Comparison of ENCODE assay signal across 10 cellular contexts in genomic region chr10:89805599-89806013, GRCh38.
DNase-seq lines count a peak whose midpoint lies in the region; ATAC-seq, FAIRE-seq and TF ChIP-seq lines count a peak whose summit lies in the region.
"Had no signal": no experiment of that assay in that cellular context is flagged by ENCODE, and none has a peak within 500 bp of the region (broad histone marks: within the 10 kb centered on the region; RNA-seq: fewer than 3 reads in every experiment).

No MANE protein-coding gene starts in this region.

- no peak for FAIRE-seq in small intestine (lab: Jason Lieb, UNC)

- TF ChIP-seq POLR2A in esophagus squamous epithelium (IDR thresholded peaks at IDR 0.05): no peak

- DNase-seq in stimulated activated CD4-positive, alpha-beta T cell treated with anti-CD3 and anti-CD28 coated beads, Interleukin-15, amount 100 ng/mL, for 48 hours (ENCODE audit: low read depth in 2 of 2): peak; percentile 54 to 59
- DNase-seq in NCI-H2081 treated with DMSO at 0.1 percent for 48 hours (lab: John Stamatoyannopoulos, UW): no peak
- DNase-seq in esophagus squamous epithelium (lab: John Stamatoyannopoulos, UW): no peak
- no peak for DNase-seq in GM19240 (ENCODE audit: insufficient read length, low spot score)
- DNase-seq in small intestine: no peak
- DNase-seq: islet precursor cell had no signal

- no peaks in the 10 kb centered on the region for H3K27me3 ChIP-seq in esophagus squamous epithelium
- H3K27me3 ChIP-seq in small intestine (ENCODE audit: control insufficient read depth in 2 of 2, insufficient read depth in 2 of 2, low read length in 2 of 2): no peaks in the 10 kb centered on the region

- peak; percentile 63 for ATAC-seq in GM18861 (IDR thresholded peaks at IDR 0.05; ENCODE audit: unreplicated experiment)
- peak; percentile 93 for ATAC-seq in GM21529 (IDR thresholded peaks at IDR 0.05; ENCODE audit: unreplicated experiment)
- ATAC-seq in HG03442 (IDR thresholded peaks at IDR 0.05; ENCODE audit: unreplicated experiment): peak; percentile 92
- ATAC-seq: sciatic nerve had no signal

- intact Hi-C loops in esophagus squamous epithelium (cut with DNase I): no loop called here

- TF ChIP-seq CTCF in esophagus squamous epithelium (IDR thresholded peaks at IDR 0.05): no peak

- 36 to 63% methylated on average over 2 of the region's 2 CpGs for WGBS in esophagus squamous epithelium, 2 donors
- WGBS in small intestine, 3 donors: 55 to 70% (median 65%) methylated on average over 2 of the region's 2 CpGs

- no peaks in the 10 kb centered on the region for H3K9me3 ChIP-seq in esophagus squamous epithelium
- H3K9me3 ChIP-seq in small intestine (ENCODE audit: control insufficient read depth, low read depth): no peaks in the 10 kb centered on the region

- H3K4me1 ChIP-seq in esophagus squamous epithelium: no peaks in the 10 kb centered on the region
- H3K4me1 ChIP-seq in small intestine (ENCODE audit: control insufficient read depth in 2 of 2, insufficient read depth in 1 of 2, low read depth in 1 of 2, low read length in 1 of 2): no peaks in the 10 kb centered on the region

- H3K36me3 ChIP-seq in esophagus squamous epithelium (no peaks in the 10 kb centered on the region), small intestine (ENCODE audit: control insufficient read depth in 2 of 2, insufficient read depth in 2 of 2, low read length in 2 of 2) (no peaks in the 10 kb centered on the region)

- no peak overlapping the region for H3K27ac ChIP-seq in esophagus squamous epithelium
- H3K27ac ChIP-seq in small intestine (ENCODE audit: low read depth in 1 of 2, low read length in 1 of 2): no peak overlapping the region

- H3K4me3 ChIP-seq in esophagus squamous epithelium: no peak overlapping the region
- H3K4me3 ChIP-seq in small intestine (ENCODE audit: low read depth in 1 of 2, low read length in 2 of 2): no peak overlapping the region

Comparison
In these comparisons a context has a peak if more than half of its experiments do, and no peak if none do; other contexts are left out.
1. DNase-seq: peak in stimulated activated CD4-positive, alpha-beta T cell treated with anti-CD3 and anti-CD28 coated beads, Interleukin-15, amount 100 ng/mL, for 48 hours (2 of 2); none in NCI-H2081 treated with DMSO at 0.1 percent for 48 hours (single experiment), esophagus squamous epithelium (single experiment), GM19240 (single experiment) and small intestine (single experiment).
2. Peak in every context shown above with its lines, with median percentiles within 50 percentile points of each other: ATAC-seq.